Comparison of ENCODE assay signal across 1 cellular context in genomic region chr12:6167327-6168280, GRCh38.
TF ChIP-seq lines count a peak whose summit lies in the region.

No MANE protein-coding gene starts in this region.

TF ChIP-seq in K562, 482 proteins besides CTCF, POLR2A, EP300 and RAD21 (continued from another document and continues in another):
- TF ChIP-seq, protein P1, sequence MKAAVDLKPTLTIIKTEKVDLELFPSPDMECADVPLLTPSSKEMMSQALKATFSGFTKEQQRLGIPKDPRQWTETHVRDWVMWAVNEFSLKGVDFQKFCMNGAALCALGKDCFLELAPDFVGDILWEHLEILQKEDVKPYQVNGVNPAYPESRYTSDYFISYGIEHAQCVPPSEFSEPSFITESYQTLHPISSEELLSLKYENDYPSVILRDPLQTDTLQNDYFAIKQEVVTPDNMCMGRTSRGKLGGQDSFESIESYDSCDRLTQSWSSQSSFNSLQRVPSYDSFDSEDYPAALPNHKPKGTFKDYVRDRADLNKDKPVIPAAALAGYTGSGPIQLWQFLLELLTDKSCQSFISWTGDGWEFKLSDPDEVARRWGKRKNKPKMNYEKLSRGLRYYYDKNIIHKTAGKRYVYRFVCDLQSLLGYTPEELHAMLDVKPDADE (conservative IDR thresholded peaks at IDR 0.05; ENCODE audit: control insufficient read depth, low read depth, low read length): no peak
- TF ChIP-seq TBL1XR1 (IDR thresholded peaks at IDR 0.05; ENCODE audit: low read length in 2 of 2) (peak in 1 of 2 experiments; percentile 85; a peak in 2 of 4 replicates), ZNF134 (CRISPR knock-in tag; conservative IDR thresholded peaks at IDR 0.05) (peak; percentile 80), STAG1 (CRISPR knock-in tag; IDR thresholded peaks at IDR 0.05; ENCODE audit: borderline replicate concordance) (no peak), ARNT (IDR thresholded peaks at IDR 0.05) (no peak), GATAD2A (IDR thresholded peaks at IDR 0.05) (no peak), HMGXB4 (CRISPR knock-in tag; IDR thresholded peaks at IDR 0.05) (no peak), HNRNPK (IDR thresholded peaks at IDR 0.05; ENCODE audit: low read depth, low read length, poor library complexity, severe bottlenecking) (no peak), ZNF140 (CRISPR knock-in tag; IDR thresholded peaks at IDR 0.05) (no peak), FOXJ2 (tag; IDR thresholded peaks at IDR 0.05) (peak; percentile 56; the same call in 1 of the 2 replicates), PBX2 (CRISPR knock-in tag; IDR thresholded peaks at IDR 0.05; ENCODE audit: low read depth) (no peak), PBX2 (tag; conservative IDR thresholded peaks at IDR 0.05; ENCODE audit: low read depth) (peak; percentile 75), SNRNP70 (optimal IDR thresholded peaks at IDR 0.05; ENCODE audit: low read depth, low read length) (no peak), GATAD2B (IDR thresholded peaks at IDR 0.05; ENCODE audit: borderline replicate concordance) (no peak), L3MBTL2 (IDR thresholded peaks at IDR 0.05) (no peak), PPARD (CRISPR knock-in tag; IDR thresholded peaks at IDR 0.05) (no peak), REST (CRISPR knock-in tag; IDR thresholded peaks at IDR 0.05; ENCODE audit: low read depth) (no peak), ZBTB12 (CRISPR knock-in tag; IDR thresholded peaks at IDR 0.05) (no peak), ZNF766 (CRISPR knock-in tag; conservative IDR thresholded peaks at IDR 0.05) (0 out of 2 replicates have a peak, but pooled peaks have one; percentile 63), ZNF311 (CRISPR knock-in tag; IDR thresholded peaks at IDR 0.05) (no peak), SAP30 (IDR thresholded peaks at IDR 0.05; ENCODE audit: borderline replicate concordance, insufficient read depth, low read depth, low read length, poor library complexity, severe bottlenecking) (no peak), RBBP5 (IDR thresholded peaks at IDR 0.05; ENCODE audit: borderline replicate concordance, insufficient read depth, low read length, poor library complexity, severe bottlenecking) (no peak), PCBP1 (IDR thresholded peaks at IDR 0.05; ENCODE audit: low read depth, low read length, poor library complexity, severe bottlenecking) (no peak), IRF1 (CRISPR knock-in tag; IDR thresholded peaks at IDR 0.05; ENCODE audit: borderline replicate concordance) (no peak), MBD2 (IDR thresholded peaks at IDR 0.05; ENCODE audit: borderline replicate concordance, low read depth) (no peak; the same call in 1 of the 2 replicates), SFPQ (IDR thresholded peaks at IDR 0.05; ENCODE audit: low read depth, low read length) (no peak), ZNF707 (CRISPR knock-in tag; conservative IDR thresholded peaks at IDR 0.05) (no peak), MEF2D (tag; conservative IDR thresholded peaks at IDR 0.05; ENCODE audit: low read depth) (peak; percentile 100)
- TF ChIP-seq, protein P2, sequence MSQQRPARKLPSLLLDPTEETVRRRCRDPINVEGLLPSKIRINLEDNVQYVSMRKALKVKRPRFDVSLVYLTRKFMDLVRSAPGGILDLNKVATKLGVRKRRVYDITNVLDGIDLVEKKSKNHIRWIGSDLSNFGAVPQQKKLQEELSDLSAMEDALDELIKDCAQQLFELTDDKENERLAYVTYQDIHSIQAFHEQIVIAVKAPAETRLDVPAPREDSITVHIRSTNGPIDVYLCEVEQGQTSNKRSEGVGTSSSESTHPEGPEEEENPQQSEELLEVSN (IDR thresholded peaks at IDR 0.05; ENCODE audit: borderline replicate concordance in 1 of 2, extremely low read depth in 1 of 2, insufficient read depth in 1 of 2, insufficient read length in 1 of 2, low read depth in 1 of 2, low read length in 1 of 2, poor library complexity in 1 of 2, severe bottlenecking in 1 of 2): no peak
- TF ChIP-seq, protein P3, sequence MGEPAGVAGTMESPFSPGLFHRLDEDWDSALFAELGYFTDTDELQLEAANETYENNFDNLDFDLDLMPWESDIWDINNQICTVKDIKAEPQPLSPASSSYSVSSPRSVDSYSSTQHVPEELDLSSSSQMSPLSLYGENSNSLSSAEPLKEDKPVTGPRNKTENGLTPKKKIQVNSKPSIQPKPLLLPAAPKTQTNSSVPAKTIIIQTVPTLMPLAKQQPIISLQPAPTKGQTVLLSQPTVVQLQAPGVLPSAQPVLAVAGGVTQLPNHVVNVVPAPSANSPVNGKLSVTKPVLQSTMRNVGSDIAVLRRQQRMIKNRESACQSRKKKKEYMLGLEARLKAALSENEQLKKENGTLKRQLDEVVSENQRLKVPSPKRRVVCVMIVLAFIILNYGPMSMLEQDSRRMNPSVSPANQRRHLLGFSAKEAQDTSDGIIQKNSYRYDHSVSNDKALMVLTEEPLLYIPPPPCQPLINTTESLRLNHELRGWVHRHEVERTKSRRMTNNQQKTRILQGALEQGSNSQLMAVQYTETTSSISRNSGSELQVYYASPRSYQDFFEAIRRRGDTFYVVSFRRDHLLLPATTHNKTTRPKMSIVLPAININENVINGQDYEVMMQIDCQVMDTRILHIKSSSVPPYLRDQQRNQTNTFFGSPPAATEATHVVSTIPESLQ (CRISPR knock-in tag; IDR thresholded peaks at IDR 0.05): no peak
- TF ChIP-seq, protein P4, sequence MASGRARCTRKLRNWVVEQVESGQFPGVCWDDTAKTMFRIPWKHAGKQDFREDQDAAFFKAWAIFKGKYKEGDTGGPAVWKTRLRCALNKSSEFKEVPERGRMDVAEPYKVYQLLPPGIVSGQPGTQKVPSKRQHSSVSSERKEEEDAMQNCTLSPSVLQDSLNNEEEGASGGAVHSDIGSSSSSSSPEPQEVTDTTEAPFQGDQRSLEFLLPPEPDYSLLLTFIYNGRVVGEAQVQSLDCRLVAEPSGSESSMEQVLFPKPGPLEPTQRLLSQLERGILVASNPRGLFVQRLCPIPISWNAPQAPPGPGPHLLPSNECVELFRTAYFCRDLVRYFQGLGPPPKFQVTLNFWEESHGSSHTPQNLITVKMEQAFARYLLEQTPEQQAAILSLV (tag; IDR thresholded peaks at IDR 0.05): no peak
- TF ChIP-seq, protein P5, sequence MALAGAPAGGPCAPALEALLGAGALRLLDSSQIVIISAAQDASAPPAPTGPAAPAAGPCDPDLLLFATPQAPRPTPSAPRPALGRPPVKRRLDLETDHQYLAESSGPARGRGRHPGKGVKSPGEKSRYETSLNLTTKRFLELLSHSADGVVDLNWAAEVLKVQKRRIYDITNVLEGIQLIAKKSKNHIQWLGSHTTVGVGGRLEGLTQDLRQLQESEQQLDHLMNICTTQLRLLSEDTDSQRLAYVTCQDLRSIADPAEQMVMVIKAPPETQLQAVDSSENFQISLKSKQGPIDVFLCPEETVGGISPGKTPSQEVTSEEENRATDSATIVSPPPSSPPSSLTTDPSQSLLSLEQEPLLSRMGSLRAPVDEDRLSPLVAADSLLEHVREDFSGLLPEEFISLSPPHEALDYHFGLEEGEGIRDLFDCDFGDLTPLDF (CRISPR knock-in tag; IDR thresholded peaks at IDR 0.05): no peak
- TF ChIP-seq, protein P6, sequence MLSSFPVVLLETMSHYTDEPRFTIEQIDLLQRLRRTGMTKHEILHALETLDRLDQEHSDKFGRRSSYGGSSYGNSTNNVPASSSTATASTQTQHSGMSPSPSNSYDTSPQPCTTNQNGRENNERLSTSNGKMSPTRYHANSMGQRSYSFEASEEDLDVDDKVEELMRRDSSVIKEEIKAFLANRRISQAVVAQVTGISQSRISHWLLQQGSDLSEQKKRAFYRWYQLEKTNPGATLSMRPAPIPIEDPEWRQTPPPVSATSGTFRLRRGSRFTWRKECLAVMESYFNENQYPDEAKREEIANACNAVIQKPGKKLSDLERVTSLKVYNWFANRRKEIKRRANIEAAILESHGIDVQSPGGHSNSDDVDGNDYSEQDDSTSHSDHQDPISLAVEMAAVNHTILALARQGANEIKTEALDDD (IDR thresholded peaks at IDR 0.05): no peak
